Comparison of ENCODE assay signal across 8 cellular contexts in the genomic region with DNA sequence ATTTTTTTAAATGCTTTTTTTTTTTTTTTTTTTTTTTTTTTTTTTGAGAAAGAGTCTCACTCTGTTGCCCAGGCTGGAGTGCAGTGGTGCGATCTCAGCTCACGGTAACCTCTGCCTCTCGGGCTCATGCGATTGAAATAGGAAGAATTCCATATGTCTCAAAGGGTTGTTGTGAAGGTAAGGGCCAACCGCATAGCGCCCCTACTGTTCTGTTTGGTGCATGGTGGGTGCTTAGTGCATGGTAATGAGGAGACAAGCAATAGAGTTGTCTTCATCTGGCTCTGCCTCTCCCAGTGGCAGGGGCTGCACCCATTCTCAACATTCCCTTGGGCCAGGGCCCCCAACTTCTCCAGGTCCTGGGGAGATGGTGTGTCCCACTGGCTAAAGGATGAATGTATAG.
DNase-seq lines count a peak whose midpoint lies in the region; ATAC-seq, FAIRE-seq and TF ChIP-seq lines count a peak whose summit lies in the region.

No MANE protein-coding gene starts in this region.

- peak in 2 of 3 donors; percentile 46 to 81 for DNase-seq in Peyer's patch
- peak in 1 of 2 donors; percentile 30 for DNase-seq in activated naive CD4-positive, alpha-beta T cell treated with anti-CD3 and anti-CD28 coated beads, Interleukin-2, amount 50 U/mL, for 72 hours (ENCODE audit: low spot score in 2 of 2)
- peak; percentile 60 for DNase-seq in HepG2 (ENCODE audit: low spot score)
- DNase-seq in DMS114 treated with DMSO at 0.1 percent for 48 hours (lab: John Stamatoyannopoulos, UW; ENCODE audit: unreplicated experiment), result no peak
- DNase-seq in NCI-H2227 (lab: John Stamatoyannopoulos, UW; ENCODE audit: unreplicated experiment), result no peak

- intact Hi-C loops in HepG2 (cut with micrococcal nuclease; ENCODE audit: unreplicated experiment), result no loop called here

- peak; percentile 51 for ATAC-seq in HG03039 (IDR thresholded peaks at IDR 0.05; ENCODE audit: unreplicated experiment)
- ATAC-seq in activated naive CD4-positive, alpha-beta T cell treated with anti-CD3 and anti-CD28 coated beads, Interleukin-2, amount 50 U/mL, for 72 hours, result peak; percentile 67 to 76
- peak; percentile 91 for ATAC-seq in HepG2
- no peak for ATAC-seq in GM21381 (IDR thresholded peaks at IDR 0.05; ENCODE audit: unreplicated experiment)

- H3K9me3 Mint-ChIP-seq in activated naive CD4-positive, alpha-beta T cell treated with anti-CD3 and anti-CD28 coated beads, Interleukin-2, amount 50 U/mL, for 72 hours, result no peaks in the 10 kb centered on the region

- no peak overlapping the region for H3K4me2 ChIP-seq in HepG2 (ENCODE audit: low read depth, low read length)

- no peak overlapping the region for H3K9ac ChIP-seq in HepG2 (ENCODE audit: insufficient read depth, low read depth, low read length)

- no peaks in the 10 kb centered on the region for H3K27me3 ChIP-seq in Peyer's patch
- peaks cover 0 to 9% of the 10 kb centered on the region in 2 experiments; a peak in 1 of 5 replicates for H3K27me3 ChIP-seq in HepG2 (ENCODE audit: control insufficient read depth in 1 of 2, insufficient read depth in 2 of 2, low read length in 2 of 2)

- no peak for TF ChIP-seq EP300 in HepG2 (IDR thresholded peaks at IDR 0.05; ENCODE audit: low read depth in 2 of 2, low read length in 2 of 2)
- no peak for TF ChIP-seq EP300 in HepG2 (CRISPR knock-in tag; IDR thresholded peaks at IDR 0.05; ENCODE audit: borderline replicate concordance)

- no peaks in the 10 kb centered on the region for H4K20me1 ChIP-seq in HepG2 (ENCODE audit: insufficient read depth, low read length)

- TF ChIP-seq RAD21 in HepG2 (CRISPR knock-in tag; IDR thresholded peaks at IDR 0.05), result no peak

- H3K27ac ChIP-seq in Peyer's patch (no peak overlapping the region), HepG2 (ENCODE audit: extremely low read length, insufficient read depth, low read length) (no peak overlapping the region)

- peak; percentile 64 for FAIRE-seq in HepG2 (lab: Jason Lieb, UNC)

- H3K4me1 ChIP-seq in Peyer's patch (no peaks in the 10 kb centered on the region), HepG2 (ENCODE audit: insufficient read depth, low read length) (peaks cover 12% of the 10 kb centered on the region)

- BruUV-seq in HepG2 (replicated peaks; lab: Mats Ljungman, UMichigan), result no TSS peak

- POLR2A ChIA-PET in HepG2 (lab: Yijun Ruan, JAX), result interaction anchor here (0.9 kb wide), 1 partner anchor 367 kb away, joined by 4 read pairs; no protein-coding TSS in a partner anchor

- CTCF ChIA-PET in HepG2 (lab: Yijun Ruan, JAX; ENCODE audit: low intra/inter-chr PET ratio, low total read pairs), result interaction anchor here (1.2 to 1.5 kb wide), 2 partner anchors 20 to 354 kb away, joined by 4 to 7 read pairs; no protein-coding TSS in a partner anchor

- no peaks in the 10 kb centered on the region for H3K9me3 ChIP-seq in Peyer's patch
- H3K9me3 ChIP-seq in HepG2 (ENCODE audit: low read length), result no peaks in the 10 kb centered on the region

- WGBS in HepG2 (ENCODE audit: low lambda C conversion rate), result under 1% methylated on average over 6 of the region's 6 CpGs

- H3K36me3 ChIP-seq in Peyer's patch (no peaks in the 10 kb centered on the region), HepG2 (replicated peaks in 1 of 2; ENCODE audit: control insufficient read depth in 1 of 2, insufficient read depth in 2 of 2, low read length in 2 of 2) (no peaks in the 10 kb centered on the region)

- in situ Hi-C loops in HepG2 (cut with HindIII; ENCODE audit: extremely low pct_ligation_motif_present, low pct_unique_long_range_greater_than_20kb), result no loop called here

- no peak overlapping the region for H2AFZ ChIP-seq in HepG2 (ENCODE audit: low read length)

- no peaks in the 10 kb centered on the region for H3K36me3 Mint-ChIP-seq in activated naive CD4-positive, alpha-beta T cell treated with anti-CD3 and anti-CD28 coated beads, Interleukin-2, amount 50 U/mL, for 72 hours

- H3K4me3 ChIP-seq in Peyer's patch (no peak overlapping the region), HepG2 (replicated peaks in 1 of 3; ENCODE audit: insufficient read depth in 1 of 3, low read depth in 2 of 3, low read length in 3 of 3) (no peak overlapping the region)

- no peak for TF ChIP-seq POLR2A in Peyer's patch (IDR thresholded peaks at IDR 0.05)
- TF ChIP-seq POLR2A in HepG2 (IDR thresholded peaks at IDR 0.05; ENCODE audit: insufficient read depth in 1 of 2, low read depth in 2 of 2, low read length in 2 of 2), result no peak

- H3K79me2 ChIP-seq in HepG2 (ENCODE audit: insufficient read depth, low read length), result no peaks in the 10 kb centered on the region

- H3K27ac Mint-ChIP-seq in activated naive CD4-positive, alpha-beta T cell treated with anti-CD3 and anti-CD28 coated beads, Interleukin-2, amount 50 U/mL, for 72 hours, result no peak overlapping the region

- TF ChIP-seq CTCF in GM12872 (IDR thresholded peaks at IDR 0.05; ENCODE audit: insufficient read depth, low read depth, low read length), result peak; percentile 83
- peak in 4 of 6 experiments; percentile 40 to 61 (median 51) for TF ChIP-seq CTCF in Peyer's patch (IDR thresholded peaks at IDR 0.05)
- peak; percentile 69 for TF ChIP-seq CTCF in HepG2 (CRISPR knock-in tag; IDR thresholded peaks at IDR 0.05)

TF ChIP-seq in HepG2, 621 proteins besides CTCF, POLR2A, EP300 and RAD21 (continues in another document):
- TF ChIP-seq CC2D1A (CRISPR knock-in tag; IDR thresholded peaks at IDR 0.05) (no peak), FOXA3 (CRISPR knock-in tag; IDR thresholded peaks at IDR 0.05) (no peak), ZNF644 (CRISPR knock-in tag; IDR thresholded peaks at IDR 0.05; ENCODE audit: low read depth) (0 out of 2 replicates have a peak, but pooled peaks have one; percentile 22), NFATC3 (CRISPR knock-in tag; IDR thresholded peaks at IDR 0.05) (no peak), ZNF317 (CRISPR knock-in tag; IDR thresholded peaks at IDR 0.05) (no peak), ZNF207 (IDR thresholded peaks at IDR 0.05; ENCODE audit: borderline replicate concordance) (no peak), ZNF101 (CRISPR knock-in tag; IDR thresholded peaks at IDR 0.05; ENCODE audit: borderline replicate concordance, low read depth) (no peak), FOXC1 (CRISPR knock-in tag; IDR thresholded peaks at IDR 0.05; ENCODE audit: borderline replicate concordance) (no peak), ZNF557 (CRISPR knock-in tag; IDR thresholded peaks at IDR 0.05) (no peak), STAG1 (CRISPR knock-in tag; IDR thresholded peaks at IDR 0.05) (peak; percentile 62), THAP11 (CRISPR knock-in tag; IDR thresholded peaks at IDR 0.05) (0 out of 2 replicates have a peak, but pooled peaks have one; percentile 30), KDM5B (CRISPR knock-in tag; IDR thresholded peaks at IDR 0.05; ENCODE audit: borderline replicate concordance) (no peak)
- TF ChIP-seq, protein P1, sequence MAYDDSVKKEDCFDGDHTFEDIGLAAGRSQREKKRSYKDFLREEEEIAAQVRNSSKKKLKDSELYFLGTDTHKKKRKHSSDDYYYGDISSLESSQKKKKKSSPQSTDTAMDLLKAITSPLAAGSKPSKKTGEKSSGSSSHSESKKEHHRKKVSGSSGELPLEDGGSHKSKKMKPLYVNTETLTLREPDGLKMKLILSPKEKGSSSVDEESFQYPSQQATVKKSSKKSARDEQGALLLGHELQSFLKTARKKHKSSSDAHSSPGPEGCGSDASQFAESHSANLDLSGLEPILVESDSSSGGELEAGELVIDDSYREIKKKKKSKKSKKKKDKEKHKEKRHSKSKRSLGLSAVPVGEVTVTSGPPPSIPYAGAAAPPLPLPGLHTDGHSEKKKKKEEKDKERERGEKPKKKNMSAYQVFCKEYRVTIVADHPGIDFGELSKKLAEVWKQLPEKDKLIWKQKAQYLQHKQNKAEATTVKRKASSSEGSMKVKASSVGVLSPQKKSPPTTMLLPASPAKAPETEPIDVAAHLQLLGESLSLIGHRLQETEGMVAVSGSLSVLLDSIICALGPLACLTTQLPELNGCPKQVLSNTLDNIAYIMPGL (CRISPR knock-in tag; IDR thresholded peaks at IDR 0.05; ENCODE audit: borderline replicate concordance in 1 of 2, low read depth in 1 of 2), result peak; percentile 23 to 26; a peak in 1 of 4 replicates
- TF ChIP-seq, protein P2, sequence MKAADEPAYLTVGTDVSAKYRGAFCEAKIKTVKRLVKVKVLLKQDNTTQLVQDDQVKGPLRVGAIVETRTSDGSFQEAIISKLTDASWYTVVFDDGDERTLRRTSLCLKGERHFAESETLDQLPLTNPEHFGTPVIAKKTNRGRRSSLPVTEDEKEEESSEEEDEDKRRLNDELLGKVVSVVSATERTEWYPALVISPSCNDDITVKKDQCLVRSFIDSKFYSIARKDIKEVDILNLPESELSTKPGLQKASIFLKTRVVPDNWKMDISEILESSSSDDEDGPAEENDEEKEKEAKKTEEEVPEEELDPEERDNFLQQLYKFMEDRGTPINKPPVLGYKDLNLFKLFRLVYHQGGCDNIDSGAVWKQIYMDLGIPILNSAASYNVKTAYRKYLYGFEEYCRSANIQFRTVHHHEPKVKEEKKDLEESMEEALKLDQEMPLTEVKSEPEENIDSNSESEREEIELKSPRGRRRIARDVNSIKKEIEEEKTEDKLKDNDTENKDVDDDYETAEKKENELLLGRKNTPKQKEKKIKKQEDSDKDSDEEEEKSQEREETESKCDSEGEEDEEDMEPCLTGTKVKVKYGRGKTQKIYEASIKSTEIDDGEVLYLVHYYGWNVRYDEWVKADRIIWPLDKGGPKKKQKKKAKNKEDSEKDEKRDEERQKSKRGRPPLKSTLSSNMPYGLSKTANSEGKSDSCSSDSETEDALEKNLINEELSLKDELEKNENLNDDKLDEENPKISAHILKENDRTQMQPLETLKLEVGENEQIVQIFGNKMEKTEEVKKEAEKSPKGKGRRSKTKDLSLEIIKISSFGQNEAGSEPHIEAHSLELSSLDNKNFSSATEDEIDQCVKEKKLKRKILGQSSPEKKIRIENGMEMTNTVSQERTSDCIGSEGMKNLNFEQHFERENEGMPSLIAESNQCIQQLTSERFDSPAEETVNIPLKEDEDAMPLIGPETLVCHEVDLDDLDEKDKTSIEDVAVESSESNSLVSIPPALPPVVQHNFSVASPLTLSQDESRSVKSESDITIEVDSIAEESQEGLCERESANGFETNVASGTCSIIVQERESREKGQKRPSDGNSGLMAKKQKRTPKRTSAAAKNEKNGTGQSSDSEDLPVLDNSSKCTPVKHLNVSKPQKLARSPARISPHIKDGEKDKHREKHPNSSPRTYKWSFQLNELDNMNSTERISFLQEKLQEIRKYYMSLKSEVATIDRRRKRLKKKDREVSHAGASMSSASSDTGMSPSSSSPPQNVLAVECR (CRISPR knock-in tag; IDR thresholded peaks at IDR 0.05; ENCODE audit: borderline replicate concordance), result no peak

Comparison
In these comparisons a context has a peak if more than half of its experiments do, and no peak if none do; other contexts are left out.
1. DNase-seq: peak in Peyer's patch (2 of 3) and HepG2 (single experiment); none in DMS114 treated with DMSO at 0.1 percent for 48 hours (single experiment) and NCI-H2227 (single experiment).
2. Peak in every context shown above with its lines, with median percentiles within 50 percentile points of each other: CTCF ChIP-seq.